Comparison of ENCODE assay signal across 13 cellular contexts in the genomic region with DNA sequence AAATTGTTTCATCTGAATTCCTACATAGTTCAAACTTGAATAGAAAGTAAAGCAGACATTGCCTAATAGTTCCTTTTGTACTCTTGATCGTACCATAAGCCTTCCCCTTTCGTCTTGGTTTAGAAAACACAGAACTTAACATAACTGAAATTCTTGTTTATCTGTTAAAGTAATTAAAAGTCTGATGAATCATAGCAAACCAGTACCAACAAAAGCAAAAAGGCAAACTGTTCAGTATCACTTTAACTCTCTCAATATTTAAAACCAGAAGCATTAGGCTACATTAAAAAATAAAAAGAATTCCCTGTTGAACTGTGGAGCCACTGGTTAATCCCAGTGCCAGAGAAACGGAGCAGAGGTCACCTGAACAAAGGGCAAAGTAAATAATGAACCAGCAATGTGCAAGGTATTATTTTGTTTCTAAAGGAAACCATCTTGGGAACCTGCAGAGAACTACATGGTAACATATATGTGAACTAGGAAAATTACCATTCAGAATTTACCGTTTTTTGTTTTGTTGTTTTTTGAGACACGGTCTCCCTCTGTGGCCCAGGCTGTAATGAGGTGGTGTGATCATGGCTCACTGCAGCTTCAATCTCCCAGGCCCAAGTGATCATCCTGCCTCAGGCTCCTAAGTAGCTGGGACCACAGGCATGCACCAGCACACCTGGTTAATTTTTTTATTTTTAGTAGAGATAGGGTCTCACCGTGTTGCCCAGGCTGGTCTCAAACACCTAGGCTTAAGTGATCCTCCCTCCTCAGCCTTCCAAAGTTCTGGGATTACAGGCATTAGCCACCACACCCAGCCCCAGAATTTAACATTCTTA. TPM values are rescaled to one million over a fixed set of nuclear protein-coding genes. Genes with fewer than 3 reads are reported as not detected.
DNase-seq lines count a peak whose midpoint lies in the region; ATAC-seq and TF ChIP-seq lines count a peak whose summit lies in the region.
"Had no signal": no experiment of that assay in that cellular context is flagged by ENCODE, and none has a peak within 500 bp of the region (broad histone marks: within the 10 kb centered on the region; RNA-seq: fewer than 3 reads in every experiment).

No MANE protein-coding gene starts in this region.

- peaks cover 26 to 36% of the 10 kb centered on the region in 2 donors for H3K36me3 Mint-ChIP-seq in naive B cell
- peaks cover 8% of the 10 kb centered on the region for H3K36me3 Mint-ChIP-seq in endothelial cell (ENCODE audit: low read depth, unreplicated experiment)

- peaks cover 5 to 23% (median 12%) of the 10 kb centered on the region in 7 donors for H3K9me3 Mint-ChIP-seq in naive B cell
- H3K9me3 Mint-ChIP-seq in endothelial cell (ENCODE audit: unreplicated experiment): no peaks in the 10 kb centered on the region

- DNase-seq in NOMO-1 treated with DMSO at 0.1 percent for 48 hours (lab: John Stamatoyannopoulos, UW; ENCODE audit: unreplicated experiment): peak; percentile 63
- DNase-seq in epithelial cell of prostate (ENCODE audit: low read depth, low spot score): no peak
- no peak for DNase-seq in naive B cell
- DNase-seq in COLO829 (ENCODE audit: low spot score): no peak
- DNase-seq in endothelial cell (ENCODE audit: low spot score): no peak
- no peak for DNase-seq in medulla oblongata (ENCODE audit: extremely low spot score)
- DNase-seq: BE2C, NCI-H2227 treated with DMSO at 0.1 percent for 48 hours, occipital lobe had no signal

- peak overlapping the region; percentile 74 for H3K27ac ChIP-seq in 22Rv1
- H3K27ac ChIP-seq in epithelial cell of prostate: peak overlapping the region; percentile 43

- H3K4me1 Mint-ChIP-seq in naive B cell: peaks cover 32 to 45% (median 42%) of the 10 kb centered on the region in 3 donors
- H3K4me1 Mint-ChIP-seq in endothelial cell (ENCODE audit: unreplicated experiment): peaks cover 7% of the 10 kb centered on the region

- H3K27me3 Mint-ChIP-seq in naive B cell (no peaks in the 10 kb centered on the region), endothelial cell (ENCODE audit: unreplicated experiment) (peaks cover 3% of the 10 kb centered on the region)

- H3K4me3 Mint-ChIP-seq in naive B cell (no peak overlapping the region), endothelial cell (ENCODE audit: unreplicated experiment) (no peak overlapping the region)

- H3K27ac Mint-ChIP-seq in naive B cell (peak overlapping the region in 5 of 6 donors; percentile 29 to 85 (median 58)), endothelial cell (ENCODE audit: unreplicated experiment) (no peak overlapping the region)

- TF ChIP-seq CTCF in 22Rv1 (IDR thresholded peaks at IDR 0.05): no peak
- TF ChIP-seq CTCF in endothelial cell (IDR thresholded peaks at IDR 0.05; ENCODE audit: unreplicated experiment): no peak

- no peak for ATAC-seq in naive B cell (ENCODE audit: low read depth in 2 of 2)
- no peak for ATAC-seq in GM21423 (IDR thresholded peaks at IDR 0.05; ENCODE audit: unreplicated experiment)

RNA-seq across cellular contexts. Expression of a gene that starts 17.1 kb away (rescaled TPM):
- not detected for polyA plus RNA-seq in naive B cell (ENCODE audit: low read depth in 6 of 6)
- not detected for total RNA-seq in endothelial cell (ENCODE audit: unreplicated experiment)
- total RNA-seq: dermis microvascular lymphatic vessel endothelial cell, occipital lobe had no signal
- polyA plus RNA-seq: thymus had no signal
